In the genomic region with DNA sequence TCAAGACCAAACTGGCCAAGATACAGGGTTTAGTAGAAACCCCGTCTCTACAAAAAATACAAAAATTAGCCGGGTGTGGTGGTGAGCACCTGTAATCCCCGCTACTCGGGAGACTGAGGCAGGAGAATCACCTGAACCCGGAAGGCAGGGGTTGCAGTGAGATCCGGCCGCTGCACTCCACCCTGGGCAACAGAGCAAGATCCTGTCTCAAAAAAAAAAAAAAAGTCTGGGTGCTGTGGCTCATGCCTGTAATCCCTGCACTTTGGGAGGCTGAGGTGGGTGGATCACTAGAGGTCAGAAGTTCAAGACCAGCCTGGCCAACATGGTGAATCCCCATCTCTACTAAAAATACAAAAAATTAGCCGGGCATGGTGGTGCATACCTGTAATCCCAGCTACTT, we compare ENCODE assay signal across 8 cellular contexts. TPM values are rescaled to one million over a fixed set of nuclear protein-coding genes. Genes with fewer than 3 reads are reported as not detected.
DNase-seq lines count a peak whose midpoint lies in the region; ATAC-seq and TF ChIP-seq lines count a peak whose summit lies in the region.
"Not testable (repeated sequence)": the region's sequence is repeated elsewhere in the genome, so short reads cannot be mapped to it uniquely, and the experiment has no call there.

No MANE protein-coding gene starts in this region.

- peak overlapping the region; percentile 99 to 100 (median 100); a peak in 21 of 22 replicates for H3K27ac ChIP-seq in BLaER1 treated with 17β-estradiol and CSF1 and Interleukin-3, amounts not matched to agents 10 nM and 100 nM
- H3K27ac ChIP-seq in HUES48 (ENCODE audit: low read depth, low read length) (peak overlapping the region; percentile 99), SK-N-SH (ENCODE audit: low read depth in 2 of 2, low read length in 1 of 2) (peak overlapping the region in 1 of 2 experiments; percentile 97; a peak in 1 of 4 replicates), breast epithelium (peak overlapping the region; percentile 92 to 99)
- H3K27ac ChIP-seq in iPS-20b (ENCODE audit: low read length); neural progenitor cell: not testable (repeated sequence)

- not testable (repeated sequence) for TF ChIP-seq CTCF in SK-N-SH (IDR thresholded peaks at IDR 0.05); breast epithelium (IDR thresholded peaks at IDR 0.05); neural progenitor cell (IDR thresholded peaks at IDR 0.05)

- WGBS in SK-N-SH (ENCODE audit: low lambda C conversion rate) = 98% methylated on average over 8 of the region's 8 CpGs

- not testable (repeated sequence) for H3K9me3 Mint-ChIP-seq in activated T-cell treated with anti-CD3 and anti-CD28 coated beads, Interleukin-2, amount 50 U/mL, for 4 hours; neural progenitor cell; stimulated activated naive CD8-positive, alpha-beta T cell treated with anti-CD3 and anti-CD28 coated beads, Interleukin-15, amount 100 ng/mL, for 72 hours

- H3F3A ChIP-seq in SK-N-SH (replicated peaks; ENCODE audit: insufficient read depth) = not testable (repeated sequence)
- H3F3A ChIP-seq in neural progenitor cell (ENCODE audit: low read depth) = peaks cover 28% of the 10 kb centered on the region

- not testable (repeated sequence) for TF ChIP-seq EP300 in SK-N-SH (IDR thresholded peaks at IDR 0.05; ENCODE audit: borderline replicate concordance in 1 of 2, low read depth in 1 of 2, low read length in 1 of 2)

- not testable (repeated sequence) for H3K9me3 ChIP-seq in BLaER1 treated with 17β-estradiol and CSF1 and Interleukin-3, amounts not matched to agents 10 nM and 100 nM (replicated peaks in 1 of 11); HUES48 (ENCODE audit: control insufficient read depth, insufficient read depth, low read length); SK-N-SH; breast epithelium; iPS-20b (ENCODE audit: insufficient read depth, low read depth, low read length); neural progenitor cell (ENCODE audit: low read depth)

- peaks cover 5 to 16% (median 12%) of the 10 kb centered on the region in 11 experiments; a peak in 19 of 22 replicates for H3K36me3 ChIP-seq in BLaER1 treated with 17β-estradiol and CSF1 and Interleukin-3, amounts not matched to agents 10 nM and 100 nM
- not testable (repeated sequence) for H3K36me3 ChIP-seq in HUES48 (ENCODE audit: control insufficient read depth, insufficient read depth, low read length); SK-N-SH (replicated peaks in 1 of 2; ENCODE audit: control insufficient read depth in 1 of 2, insufficient read depth in 2 of 2, low read length in 1 of 2); breast epithelium; iPS-20b (ENCODE audit: insufficient read depth, low read depth, low read length); neural progenitor cell

- not testable (repeated sequence) for H3K27me3 ChIP-seq in BLaER1 treated with 17β-estradiol and CSF1 and Interleukin-3, amounts not matched to agents 10 nM and 100 nM; HUES48 (ENCODE audit: control insufficient read depth, insufficient read depth, low read length); SK-N-SH (ENCODE audit: insufficient read depth); breast epithelium; iPS-20b (ENCODE audit: insufficient read depth, low read length); neural progenitor cell

- not testable (repeated sequence) for H3K9me2 ChIP-seq in SK-N-SH

- POLR2A ChIA-PET in SK-N-SH (lab: Yijun Ruan, JAX) = not testable (repeated sequence)

- intact Hi-C loops in breast epithelium (cut with DNase I; ENCODE audit: low total_unique reads) = loop anchor here (10.0 kb wide), 1 partner anchor 710 kb away; no protein-coding TSS in a partner anchor

- peak overlapping the region in 5 of 10 experiments; percentile 88 to 94 (median 93); a peak in 6 of 20 replicates for H3K4me3 ChIP-seq in BLaER1 treated with 17β-estradiol and CSF1 and Interleukin-3, amounts not matched to agents 10 nM and 100 nM
- not testable (repeated sequence) for H3K4me3 ChIP-seq in HUES48 (ENCODE audit: low read depth, low read length); SK-N-SH (ENCODE audit: low read depth in 2 of 2, low read length in 1 of 2); breast epithelium; iPS-20b (ENCODE audit: low read length); neural progenitor cell

- H3K4me3 Mint-ChIP-seq in activated T-cell treated with anti-CD3 and anti-CD28 coated beads, Interleukin-2, amount 50 U/mL, for 4 hours = peak overlapping the region; percentile 98
- H3K4me3 Mint-ChIP-seq in neural progenitor cell = peak overlapping the region; percentile 96
- peak overlapping the region; percentile 96 to 99 for H3K4me3 Mint-ChIP-seq in stimulated activated naive CD8-positive, alpha-beta T cell treated with anti-CD3 and anti-CD28 coated beads, Interleukin-15, amount 100 ng/mL, for 72 hours

- H3K79me2 ChIP-seq in SK-N-SH (ENCODE audit: insufficient read depth) (peaks cover 33% of the 10 kb centered on the region), neural progenitor cell (ENCODE audit: low read depth) (peaks cover 34% of the 10 kb centered on the region)

- not testable (repeated sequence) for H3K27me3 Mint-ChIP-seq in activated T-cell treated with anti-CD3 and anti-CD28 coated beads, Interleukin-2, amount 50 U/mL, for 4 hours (ENCODE audit: low read depth); neural progenitor cell (ENCODE audit: insufficient read depth, low read depth); stimulated activated naive CD8-positive, alpha-beta T cell treated with anti-CD3 and anti-CD28 coated beads, Interleukin-15, amount 100 ng/mL, for 72 hours

- H4K20me1 ChIP-seq in BLaER1 treated with 17β-estradiol and CSF1 and Interleukin-3, amounts not matched to agents 10 nM and 100 nM = peaks cover 12 to 31% (median 20%) of the 10 kb centered on the region in 11 experiments; a peak in 18 of 22 replicates
- H4K20me1 ChIP-seq in SK-N-SH (ENCODE audit: insufficient read depth) = peaks cover 11% of the 10 kb centered on the region
- H4K20me1 ChIP-seq in neural progenitor cell (ENCODE audit: low read depth) = not testable (repeated sequence)

- not testable (repeated sequence) for TF ChIP-seq POLR2A in breast epithelium (IDR thresholded peaks at IDR 0.05)

- H3K36me3 Mint-ChIP-seq in activated T-cell treated with anti-CD3 and anti-CD28 coated beads, Interleukin-2, amount 50 U/mL, for 4 hours (ENCODE audit: insufficient read depth); neural progenitor cell: not testable (repeated sequence)

- not testable (repeated sequence) for DNase-seq in SK-N-SH; activated T-cell treated with anti-CD3 and anti-CD28 coated beads, Interleukin-2, amount 50 U/mL, for 4 hours; breast epithelium (ENCODE audit: low spot score in 2 of 2); neural progenitor cell (ENCODE audit: low spot score); stimulated activated naive CD8-positive, alpha-beta T cell treated with anti-CD3 and anti-CD28 coated beads, Interleukin-15, amount 100 ng/mL, for 72 hours

- peak overlapping the region; percentile 92; the same call in 1 of the 2 replicates for H2AFZ ChIP-seq in SK-N-SH (ENCODE audit: low read depth)
- H2AFZ ChIP-seq in neural progenitor cell (replicated peaks) = not testable (repeated sequence)

- CTCF ChIA-PET in SK-N-SH (lab: Yijun Ruan, JAX) = not testable (repeated sequence)

- H3K4me2 ChIP-seq in BLaER1 treated with 17β-estradiol and CSF1 and Interleukin-3, amounts not matched to agents 10 nM and 100 nM = peak overlapping the region in 10 of 11 experiments; percentile 70 to 92 (median 78); a peak in 17 of 22 replicates
- H3K4me2 ChIP-seq in SK-N-SH = not testable (repeated sequence)
- H3K4me2 ChIP-seq in neural progenitor cell = peak overlapping the region; percentile 79

- peak overlapping the region; percentile 21 for H3K27ac Mint-ChIP-seq in neural progenitor cell
- H3K27ac Mint-ChIP-seq in stimulated activated naive CD8-positive, alpha-beta T cell treated with anti-CD3 and anti-CD28 coated beads, Interleukin-15, amount 100 ng/mL, for 72 hours = not testable (repeated sequence)

- not testable (repeated sequence) for ATAC-seq in activated T-cell treated with anti-CD3 and anti-CD28 coated beads, Interleukin-2, amount 50 U/mL, for 4 hours; stimulated activated naive CD8-positive, alpha-beta T cell treated with anti-CD3 and anti-CD28 coated beads, Interleukin-15, amount 100 ng/mL, for 72 hours

- H3K4me1 Mint-ChIP-seq in activated T-cell treated with anti-CD3 and anti-CD28 coated beads, Interleukin-2, amount 50 U/mL, for 4 hours (ENCODE audit: low read depth) = peaks cover 18% of the 10 kb centered on the region
- peaks cover 24% of the 10 kb centered on the region for H3K4me1 Mint-ChIP-seq in neural progenitor cell
- H3K4me1 Mint-ChIP-seq in stimulated activated naive CD8-positive, alpha-beta T cell treated with anti-CD3 and anti-CD28 coated beads, Interleukin-15, amount 100 ng/mL, for 72 hours = peaks cover 16% of the 10 kb centered on the region

- TF ChIP-seq RAD21 in SK-N-SH (IDR thresholded peaks at IDR 0.05; ENCODE audit: low read length) = not testable (repeated sequence)

- H3K9ac ChIP-seq in BLaER1 treated with 17β-estradiol and CSF1 and Interleukin-3, amounts not matched to agents 10 nM and 100 nM = peak overlapping the region in 9 of 11 experiments; percentile 99 to 100 (median 99); a peak in 11 of 22 replicates
- H3K9ac ChIP-seq in HUES48 (ENCODE audit: low read depth, low read length); SK-N-SH; neural progenitor cell: not testable (repeated sequence)
- peak overlapping the region; percentile 100; the same call in 1 of the 2 replicates for H3K9ac ChIP-seq in iPS-20b (ENCODE audit: low read depth, low read length)

- peaks cover 19 to 27% (median 24%) of the 10 kb centered on the region in 10 experiments for H3K4me1 ChIP-seq in BLaER1 treated with 17β-estradiol and CSF1 and Interleukin-3, amounts not matched to agents 10 nM and 100 nM
- not testable (repeated sequence) for H3K4me1 ChIP-seq in HUES48 (ENCODE audit: control insufficient read depth, insufficient read depth, low read length); SK-N-SH (ENCODE audit: control insufficient read depth in 1 of 2, insufficient read depth in 2 of 2, low read depth in 1 of 2, low read length in 1 of 2); breast epithelium; iPS-20b (ENCODE audit: insufficient read depth, low read length)
- peaks cover 21% of the 10 kb centered on the region for H3K4me1 ChIP-seq in neural progenitor cell

RNA-seq across cellular contexts. Expression of gene SLTM, which starts 1.5 kb away (rescaled TPM):
- polyA plus RNA-seq in SK-N-SH (2012; rRNA removed) = 48.9 and 54.3 TPM in 2 replicates
- polyA plus RNA-seq in SK-N-SH (2012; cell fraction: cytosol; rRNA removed) = 41.8 and 48.9 TPM in 2 replicates
- polyA plus RNA-seq in SK-N-SH (2012; cell fraction: nucleus; rRNA removed) = 103 and 155 TPM in 2 replicates
- 100 to 1,000 TPM; 105 to 121 (median 120) TPM for total RNA-seq in activated T-cell treated with anti-CD3 and anti-CD28 coated beads, Interleukin-2, amount 50 U/mL, for 4 hours
- 100 to 1,000 TPM; 102 to 195 (median 163) TPM for total RNA-seq in breast epithelium
- 106 and 152 TPM in 2 replicates for total RNA-seq in neural progenitor cell (ENCODE audit: low replicate concordance)

RNA-seq across cellular contexts. Expression of gene RNF111, which starts 52.5 kb away (rescaled TPM):
- 16.5 and 19.8 TPM in 2 replicates for polyA plus RNA-seq in SK-N-SH (2012; rRNA removed)
- polyA plus RNA-seq in SK-N-SH (2012; cell fraction: cytosol; rRNA removed) = 10.3 and 10.5 TPM in 2 replicates
- 9.5 and 24.8 TPM in 2 replicates for polyA plus RNA-seq in SK-N-SH (2012; cell fraction: nucleus; rRNA removed)
- total RNA-seq in activated T-cell treated with anti-CD3 and anti-CD28 coated beads, Interleukin-2, amount 50 U/mL, for 4 hours = 10 to 100 TPM; 22.6 to 25.0 (median 25.0) TPM
- total RNA-seq in breast epithelium = 10 to 100 TPM; 18.4 to 36.9 (median 27.9) TPM
- 21.2 and 32.3 TPM in 2 replicates for total RNA-seq in neural progenitor cell (ENCODE audit: low replicate concordance)
